9 cellular contexts compared by ENCODE assay signal in the genomic region with DNA sequence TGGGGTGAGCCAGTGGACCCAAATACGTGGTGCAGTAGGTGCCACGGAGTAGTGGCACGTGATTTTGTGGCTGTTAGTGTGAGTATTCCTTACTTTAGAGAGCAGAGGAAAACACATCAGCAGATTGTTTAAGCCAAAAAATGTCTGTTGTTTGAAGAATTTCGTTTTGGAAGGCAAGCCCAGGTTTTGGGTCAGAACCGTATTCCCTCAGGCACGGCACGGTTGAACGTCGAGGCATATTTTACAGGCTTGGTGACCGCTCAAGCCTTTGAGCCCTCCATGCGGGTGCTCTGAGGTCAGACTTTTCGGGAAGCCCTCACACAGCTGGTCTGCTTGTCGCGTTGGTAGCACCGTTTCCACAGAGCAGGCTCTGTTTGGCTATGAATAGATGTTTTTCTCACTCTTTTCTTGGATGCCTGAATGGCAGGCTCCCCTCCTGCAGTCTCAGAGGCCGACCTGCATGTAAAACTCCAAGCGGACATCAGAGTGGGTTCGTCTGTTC. TPM values are rescaled to one million over a fixed set of nuclear protein-coding genes. Genes with fewer than 3 reads are reported as not detected.
DNase-seq lines count a peak whose midpoint lies in the region; ATAC-seq and TF ChIP-seq lines count a peak whose summit lies in the region.
"Had no signal": no experiment of that assay in that cellular context is flagged by ENCODE, and none has a peak within 500 bp of the region (broad histone marks: within the 10 kb centered on the region; RNA-seq: fewer than 3 reads in every experiment).

No MANE protein-coding gene starts in this region.

- H3K4ac ChIP-seq in trophoblast cell (ENCODE audit: low read depth, low read length) = peak overlapping the region; percentile 78

- DNase-seq in fibroblast of the aortic adventitia (ENCODE audit: low read depth) = peak; percentile 88
- DNase-seq in trophoblast cell = peak; percentile 97 to 99
- DNase-seq in glutamatergic neuron = no peak
- DNase-seq in AML-193 (lab: John Stamatoyannopoulos, UW) = no peak
- DNase-seq in activated effector memory CD4-positive, alpha-beta T cell treated with anti-CD3 and anti-CD28 coated beads, Interleukin-2, amount 50 U/mL, for 16 hours = no peak
- DNase-seq: activated CD4-positive, alpha-beta T cell treated with anti-CD3 and anti-CD28 coated beads, Interleukin-2, amount 50 U/mL, for 48 hours had no signal

- H4K20me1 ChIP-seq in BLaER1 = peaks cover 99% of the 10 kb centered on the region
- peaks cover 1% of the 10 kb centered on the region; the same call in 1 of the 2 replicates for H4K20me1 ChIP-seq in SU-DHL-6 (ENCODE audit: low read depth, low read length)

- peaks cover 14% of the 10 kb centered on the region for H3K36me3 ChIP-seq in BLaER1
- no peaks in the 10 kb centered on the region; the same call in 1 of the 2 replicates for H3K36me3 ChIP-seq in SU-DHL-6 (ENCODE audit: low read length)
- H3K36me3 ChIP-seq in trophoblast cell (ENCODE audit: control insufficient read depth in 1 of 2, insufficient read depth in 2 of 2, low read length in 2 of 2) = peaks cover 4 to 11% of the 10 kb centered on the region in 2 experiments

- H3K36me3 Mint-ChIP-seq in glutamatergic neuron (ENCODE audit: unreplicated experiment) = no peaks in the 10 kb centered on the region

- H2BK5ac ChIP-seq in trophoblast cell (ENCODE audit: low read depth, low read length, poor library complexity) = peak overlapping the region; percentile 92

- H3K79me1 ChIP-seq in trophoblast cell (ENCODE audit: low read length) = peaks cover 21% of the 10 kb centered on the region

- H3K4me2 ChIP-seq in BLaER1 = peak overlapping the region; percentile 98
- peak overlapping the region; percentile 69 for H3K4me2 ChIP-seq in SU-DHL-6 (ENCODE audit: low read depth, low read length, poor library complexity, severe bottlenecking)
- H3K4me2 ChIP-seq in trophoblast cell (ENCODE audit: low read length) = no peak overlapping the region

- TF ChIP-seq CTCF in SU-DHL-6 (IDR thresholded peaks at IDR 0.05; ENCODE audit: insufficient read depth, low read length, poor library complexity, severe bottlenecking) = no peak
- no peak for TF ChIP-seq CTCF in fibroblast of the aortic adventitia (IDR thresholded peaks at IDR 0.05; ENCODE audit: insufficient read depth, low read length)
- TF ChIP-seq CTCF in glutamatergic neuron (IDR thresholded peaks at IDR 0.05; ENCODE audit: partially characterized antibody, unreplicated experiment) = no peak

- peaks cover 40% of the 10 kb centered on the region for H3F3A ChIP-seq in SU-DHL-6 (ENCODE audit: insufficient read depth)

- H3K27ac ChIP-seq in BLaER1 = peak overlapping the region; percentile 81
- H3K27ac ChIP-seq in SU-DHL-6 (ENCODE audit: low read depth, low read length) = peak overlapping the region; percentile 98
- H3K27ac ChIP-seq in trophoblast cell (ENCODE audit: low read depth, low read length) = peak overlapping the region; percentile 97

- H3K27ac Mint-ChIP-seq in glutamatergic neuron (ENCODE audit: unreplicated experiment) = no peak overlapping the region

- H3K4me3 ChIP-seq in BLaER1 (no peak overlapping the region), SU-DHL-6 (ENCODE audit: insufficient read depth, low read length, poor library complexity, severe bottlenecking) (peak overlapping the region; percentile 6), fibroblast of the aortic adventitia (ENCODE audit: low read depth, low read length) (no peak overlapping the region), trophoblast cell (ENCODE audit: low read depth, low read length) (no peak overlapping the region)

- H2BK12ac ChIP-seq in trophoblast cell (ENCODE audit: low read length) = peak overlapping the region; percentile 94

- H2BK120ac ChIP-seq in trophoblast cell (ENCODE audit: insufficient read depth, low read length, poor library complexity) = peak overlapping the region; percentile 89

- no peak overlapping the region for H4K12ac ChIP-seq in trophoblast cell (ENCODE audit: low read depth, low read length)

- H3K4me1 Mint-ChIP-seq in glutamatergic neuron (ENCODE audit: low read depth, unreplicated experiment) = no peaks in the 10 kb centered on the region

- H3K14ac ChIP-seq in trophoblast cell (ENCODE audit: low read length) = peak overlapping the region; percentile 84

- H3K9me3 ChIP-seq in BLaER1 = no peaks in the 10 kb centered on the region
- H3K9me3 ChIP-seq in SU-DHL-6 (ENCODE audit: insufficient read depth, low read length) = no peaks in the 10 kb centered on the region
- no peaks in the 10 kb centered on the region for H3K9me3 ChIP-seq in trophoblast cell (ENCODE audit: insufficient read depth, low read depth, low read length)

- WGBS in trophoblast cell (ENCODE audit: extremely low coverage, insufficient coverage, insufficient read length) = no CpG with 5 or more reads among the region's 18 CpGs

- no peak overlapping the region for H3K4me3 Mint-ChIP-seq in glutamatergic neuron (ENCODE audit: unreplicated experiment)

- no peak overlapping the region for H2AFZ ChIP-seq in SU-DHL-6 (ENCODE audit: low read depth, low read length, severe bottlenecking)
- no peak overlapping the region for H2AFZ ChIP-seq in trophoblast cell (ENCODE audit: insufficient read depth, low read length, poor library complexity)

- peak overlapping the region; percentile 96 for H2AK5ac ChIP-seq in trophoblast cell (ENCODE audit: low read length)

- H3K18ac ChIP-seq in trophoblast cell (ENCODE audit: low read length) = peak overlapping the region; percentile 95

- no peak overlapping the region for H3K23ac ChIP-seq in trophoblast cell (ENCODE audit: low read length)

- H3K79me2 ChIP-seq in SU-DHL-6 (ENCODE audit: insufficient read depth, low read length) (peaks cover 98% of the 10 kb centered on the region), trophoblast cell (ENCODE audit: control insufficient read depth, insufficient read depth, low read length, poor library complexity) (peaks cover 19% of the 10 kb centered on the region)

- H3K9ac ChIP-seq in BLaER1 (peak overlapping the region; percentile 59), SU-DHL-6 (ENCODE audit: low read length) (peak overlapping the region; percentile 61), trophoblast cell (ENCODE audit: low read length) (no peak overlapping the region)

- no peak for ATAC-seq in HG02870 (IDR thresholded peaks at IDR 0.05; ENCODE audit: unreplicated experiment)

- peak overlapping the region; percentile 90 for H4K8ac ChIP-seq in trophoblast cell (ENCODE audit: low read depth, low read length)

- H4K91ac ChIP-seq in trophoblast cell (ENCODE audit: low read depth, low read length) = peak overlapping the region; percentile 95

- H3K9me2 ChIP-seq in SU-DHL-6 (replicated peaks; ENCODE audit: insufficient read depth, low read length) = no peaks in the 10 kb centered on the region

- H3K27me3 ChIP-seq in BLaER1 (no peaks in the 10 kb centered on the region), SU-DHL-6 (ENCODE audit: low read length) (no peaks in the 10 kb centered on the region), trophoblast cell (ENCODE audit: insufficient read depth, low read length) (no peaks in the 10 kb centered on the region)

- no peaks in the 10 kb centered on the region for H3K27me3 Mint-ChIP-seq in glutamatergic neuron (ENCODE audit: unreplicated experiment)

- peaks cover 1% of the 10 kb centered on the region for H3K9me3 Mint-ChIP-seq in glutamatergic neuron (ENCODE audit: unreplicated experiment)

- H3K4me1 ChIP-seq in BLaER1 (peaks cover 100% of the 10 kb centered on the region), trophoblast cell (ENCODE audit: control insufficient read depth in 1 of 2, insufficient read depth in 2 of 2, low read length in 2 of 2) (peaks cover 39 to 40% of the 10 kb centered on the region in 2 experiments)

RNA-seq across cellular contexts. Expression of gene NEK6, which starts 27.2 kb away (rescaled TPM):
- total RNA-seq in fibroblast of the aortic adventitia (ENCODE audit: low replicate concordance) (44.7 and 64.3 TPM in 2 replicates), glutamatergic neuron (ENCODE audit: unreplicated experiment) (5.4 TPM)
- polyA plus RNA-seq in trophoblast cell (2013) = 51.6 and 53.5 TPM in 2 replicates

Comparison
In these comparisons a context has a peak if more than half of its experiments do, and no peak if none do; other contexts are left out.
1. DNase-seq: peak in fibroblast of the aortic adventitia (single experiment) and trophoblast cell (2 of 2); none in glutamatergic neuron (single experiment), AML-193 (0 of 2) and activated effector memory CD4-positive, alpha-beta T cell treated with anti-CD3 and anti-CD28 coated beads, Interleukin-2, amount 50 U/mL, for 16 hours (single experiment).
2. Peak in every context shown above with its lines, with median percentiles within 50 percentile points of each other: H3K27ac ChIP-seq.